20 cellular contexts compared by ENCODE assay signal in genomic region chr3:58078610-58079009, GRCh38.
"Had no signal": no experiment of that assay in that cellular context is flagged by ENCODE, and none has a peak within 500 bp of the region (broad histone marks: within the 10 kb centered on the region; RNA-seq: fewer than 3 reads in every experiment).

No MANE protein-coding gene starts in this region.

- H3K4me3 Mint-ChIP-seq: activated CD4-positive, alpha-beta T cell treated with anti-CD3 and anti-CD28 coated beads for 36 hours; activated CD8-positive, alpha-beta T cell treated with anti-CD3 and anti-CD28 coated beads, Interleukin-2, amount 10 ng/mL, durations not matched to agents 7 days and 5 days; IgD-negative memory B cell had no signal

- H3K4me3 ChIP-seq: breast epithelium had no signal

- H3K9me3 ChIP-seq: breast epithelium had no signal

- ATAC-seq: activated CD8-positive, alpha-beta T cell treated with anti-CD3 and anti-CD28 coated beads, Interleukin-2, amount 10 ng/mL, durations not matched to agents 7 days and 5 days; PC-3 had no signal

- H3K4me1 ChIP-seq: breast epithelium had no signal

- H3K27ac ChIP-seq: breast epithelium, WERI-Rb-1 had no signal

- H3K27me3 ChIP-seq: breast epithelium had no signal

- H3K27ac Mint-ChIP-seq: activated CD4-positive, alpha-beta T cell treated with anti-CD3 and anti-CD28 coated beads for 36 hours; activated CD8-positive, alpha-beta T cell treated with anti-CD3 and anti-CD28 coated beads, Interleukin-2, amount 10 ng/mL, durations not matched to agents 7 days and 5 days had no signal

- DNase-seq: activated CD4-positive, alpha-beta T cell treated with anti-CD3 and anti-CD28 coated beads for 36 hours; activated CD4-positive, alpha-beta T cell treated with anti-CD3 and anti-CD28 coated beads, Interleukin-2, amount 50 U/mL, for 4 hours; activated CD8-positive, alpha-beta memory T cell treated with anti-CD3 and anti-CD28 coated beads, Interleukin-2, amount 50 U/mL, for 48 hours; activated CD8-positive, alpha-beta T cell treated with anti-CD3 and anti-CD28 coated beads, Interleukin-2, amount 10 ng/mL, durations not matched to agents 7 days and 5 days; activated T-cell treated with anti-CD3 and anti-CD28 coated beads, Interleukin-2, amount 50 U/mL, for 1 hour; amygdala; caudate nucleus; KG1; NCI-H1048; NCI-H146; NCI-H187 treated with DMSO at 0.1 percent for 48 hours; NCI-H2081 treated with DMSO at 0.1 percent for 48 hours; NCI-H446; NCI-H524; PC-3; SIG-M5; T-helper 1 cell; WERI-Rb-1 had no signal

- H3K36me3 ChIP-seq: breast epithelium had no signal

- H3K9me3 Mint-ChIP-seq: IgD-negative memory B cell had no signal

- H3K27me3 Mint-ChIP-seq: activated CD4-positive, alpha-beta T cell treated with anti-CD3 and anti-CD28 coated beads for 36 hours; IgD-negative memory B cell had no signal
